Comparison of ENCODE assay signal across 1 cellular context in the genomic region with DNA sequence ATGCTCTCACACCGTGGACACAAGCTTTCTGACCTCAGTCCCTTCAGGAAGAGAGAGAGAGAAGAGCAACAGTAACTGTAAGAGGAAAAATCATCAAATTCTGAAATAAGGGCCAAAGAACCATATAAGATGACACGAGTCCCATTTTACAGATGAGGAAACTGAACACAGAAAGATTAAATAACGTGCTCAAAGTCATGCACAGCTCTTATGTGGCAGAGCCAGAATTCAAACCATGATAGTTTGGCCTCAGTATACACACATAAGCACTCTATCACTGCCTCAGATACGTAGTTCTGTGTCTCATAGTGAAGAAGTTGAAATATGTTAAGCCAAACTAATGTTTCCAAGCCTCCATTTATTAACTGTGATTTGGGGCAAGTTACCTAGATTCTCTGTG.
A peak's percentile ranks its signal among the peaks of the same experiment; 100 is the strongest.
TF ChIP-seq lines count a peak whose summit lies in the region.

No MANE protein-coding gene starts in this region.

TF ChIP-seq in K562, 482 proteins besides CTCF, POLR2A, EP300 and RAD21:
- peak; percentile 94 for TF ChIP-seq RBM25 (IDR thresholded peaks at IDR 0.05; ENCODE audit: low read depth, low read length, severe bottlenecking)
- TF ChIP-seq, protein P1, sequence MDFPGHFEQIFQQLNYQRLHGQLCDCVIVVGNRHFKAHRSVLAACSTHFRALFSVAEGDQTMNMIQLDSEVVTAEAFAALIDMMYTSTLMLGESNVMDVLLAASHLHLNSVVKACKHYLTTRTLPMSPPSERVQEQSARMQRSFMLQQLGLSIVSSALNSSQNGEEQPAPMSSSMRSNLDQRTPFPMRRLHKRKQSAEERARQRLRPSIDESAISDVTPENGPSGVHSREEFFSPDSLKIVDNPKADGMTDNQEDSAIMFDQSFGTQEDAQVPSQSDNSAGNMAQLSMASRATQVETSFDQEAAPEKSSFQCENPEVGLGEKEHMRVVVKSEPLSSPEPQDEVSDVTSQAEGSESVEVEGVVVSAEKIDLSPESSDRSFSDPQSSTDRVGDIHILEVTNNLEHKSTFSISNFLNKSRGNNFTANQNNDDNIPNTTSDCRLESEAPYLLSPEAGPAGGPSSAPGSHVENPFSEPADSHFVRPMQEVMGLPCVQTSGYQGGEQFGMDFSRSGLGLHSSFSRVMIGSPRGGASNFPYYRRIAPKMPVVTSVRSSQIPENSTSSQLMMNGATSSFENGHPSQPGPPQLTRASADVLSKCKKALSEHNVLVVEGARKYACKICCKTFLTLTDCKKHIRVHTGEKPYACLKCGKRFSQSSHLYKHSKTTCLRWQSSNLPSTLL (IDR thresholded peaks at IDR 0.05), result no peak
- TF ChIP-seq ELF2 (CRISPR knock-in tag; IDR thresholded peaks at IDR 0.05), result no peak
- 0 out of 2 replicates have a peak, but pooled peaks have one; percentile 23 for TF ChIP-seq ADNP (tag; IDR thresholded peaks at IDR 0.05)
- TF ChIP-seq KDM1A (IDR thresholded peaks at IDR 0.05), result peak; percentile 22 to 47; a peak in 1 of 4 replicates
- peak; percentile 73 for TF ChIP-seq BCOR (IDR thresholded peaks at IDR 0.05)
